Comparison of ENCODE assay signal across 2 cellular contexts in genomic region chr6:25755496-25755895, GRCh38.
TF ChIP-seq lines count a peak whose summit lies in the region.

No MANE protein-coding gene starts in this region.

TF ChIP-seq in A549, 52 proteins besides CTCF, POLR2A, EP300 and RAD21 (continued from another document):
- TF ChIP-seq, protein P1, sequence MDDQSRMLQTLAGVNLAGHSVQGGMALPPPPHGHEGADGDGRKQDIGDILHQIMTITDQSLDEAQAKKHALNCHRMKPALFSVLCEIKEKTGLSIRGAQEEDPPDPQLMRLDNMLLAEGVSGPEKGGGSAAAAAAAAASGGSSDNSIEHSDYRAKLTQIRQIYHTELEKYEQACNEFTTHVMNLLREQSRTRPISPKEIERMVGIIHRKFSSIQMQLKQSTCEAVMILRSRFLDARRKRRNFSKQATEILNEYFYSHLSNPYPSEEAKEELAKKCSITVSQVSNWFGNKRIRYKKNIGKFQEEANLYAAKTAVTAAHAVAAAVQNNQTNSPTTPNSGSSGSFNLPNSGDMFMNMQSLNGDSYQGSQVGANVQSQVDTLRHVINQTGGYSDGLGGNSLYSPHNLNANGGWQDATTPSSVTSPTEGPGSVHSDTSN (IDR thresholded peaks at IDR 0.05), result no peak
- TF ChIP-seq CEBPB (IDR thresholded peaks at IDR 0.05) (no peak), SREBF2 (IDR thresholded peaks at IDR 0.05) (no peak), TFCP2L1 (CRISPR knock-in tag; IDR thresholded peaks at IDR 0.05) (no peak)

TF ChIP-seq in HepG2, 621 proteins besides CTCF, POLR2A, EP300 and RAD21:
- TF ChIP-seq ZNF142 (CRISPR knock-in tag; IDR thresholded peaks at IDR 0.05) (no peak), AHDC1 (CRISPR knock-in tag; IDR thresholded peaks at IDR 0.05; ENCODE audit: borderline replicate concordance) (0 out of 2 replicates have a peak, but pooled peaks have one; percentile 20)
TF ChIP-seq in HepG2: peak in this region for 1.
